Comparison of ENCODE assay signal across 22 cellular contexts in the genomic region with DNA sequence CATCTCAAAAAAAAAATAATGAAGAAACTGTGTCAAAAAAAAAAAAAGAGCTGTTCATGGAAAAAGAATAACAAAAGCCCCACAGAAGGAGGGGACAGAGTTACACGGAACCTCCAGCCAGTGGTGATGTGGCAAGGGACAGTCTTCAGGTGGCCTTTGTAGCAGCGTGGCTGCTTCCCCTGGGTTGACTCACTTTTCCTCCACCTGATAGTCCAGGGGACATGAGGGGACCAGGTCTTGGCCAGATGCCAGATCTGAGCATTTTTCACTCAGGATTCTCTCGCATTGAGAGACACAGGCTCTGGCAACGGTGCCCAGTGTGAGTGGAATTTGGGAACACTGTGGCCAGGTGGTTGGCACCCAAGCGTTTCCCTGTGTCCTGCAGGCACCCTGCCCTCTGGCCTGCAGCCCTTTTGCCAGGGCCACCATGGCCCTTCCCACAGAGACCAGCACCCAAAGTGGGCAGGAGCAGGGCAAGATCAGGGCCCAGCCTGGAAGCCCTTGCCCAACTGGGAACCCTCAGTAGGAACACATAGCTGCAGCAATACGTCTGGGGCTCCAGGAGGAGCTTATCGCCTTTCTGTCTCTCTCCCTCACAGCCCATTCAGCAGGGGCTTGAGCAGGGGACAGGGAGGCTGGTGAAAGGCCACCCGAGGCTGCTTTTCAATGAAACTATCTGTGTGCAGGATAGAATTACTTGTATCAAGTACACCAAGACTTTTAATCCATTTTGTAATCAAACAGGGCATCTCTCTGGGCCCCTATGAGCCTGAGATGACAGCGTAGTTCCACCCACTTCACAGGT.
DNase-seq lines count a peak whose midpoint lies in the region; ATAC-seq, FAIRE-seq and TF ChIP-seq lines count a peak whose summit lies in the region.
"Had no signal": no experiment of that assay in that cellular context is flagged by ENCODE, and none has a peak within 500 bp of the region (broad histone marks: within the 10 kb centered on the region; RNA-seq: fewer than 3 reads in every experiment).

No MANE protein-coding gene starts in this region.

- H3K4me2 ChIP-seq in H1 (ENCODE audit: insufficient read depth in 1 of 2, low read depth in 2 of 2, low read length in 2 of 2) (no peak overlapping the region), neural progenitor cell (no peak overlapping the region)

- H2AK5ac ChIP-seq in H1 (ENCODE audit: low read depth, low read length): no peak overlapping the region

- no peak overlapping the region for H2BK20ac ChIP-seq in H1 (ENCODE audit: low read length)

- H3K4me3 Mint-ChIP-seq in neural progenitor cell: no peak overlapping the region
- H3K4me3 Mint-ChIP-seq: CD4-positive, alpha-beta memory T cell had no signal

- TF ChIP-seq POLR2A in H1 (IDR thresholded peaks at IDR 0.05; ENCODE audit: control extremely low read depth in 1 of 2, low read depth in 2 of 2, low read length in 2 of 2): no peak

- no peak overlapping the region for H3K4ac ChIP-seq in H1 (replicated peaks; ENCODE audit: insufficient read length, low read depth, low read length)

- no peak overlapping the region for H3K14ac ChIP-seq in H1 (ENCODE audit: insufficient read length)

- no peaks in the 10 kb centered on the region for H3F3A ChIP-seq in neural progenitor cell (ENCODE audit: low read depth)

- H3K36me3 ChIP-seq in H1 (ENCODE audit: control insufficient read depth in 2 of 4, insufficient read depth in 4 of 4, low read length in 3 of 4) (no peaks in the 10 kb centered on the region), neural progenitor cell (no peaks in the 10 kb centered on the region)
- H3K36me3 ChIP-seq: BE2C, MG63, SJCRH30 had no signal

- H3K4me1 Mint-ChIP-seq in neural progenitor cell: peaks cover 20% of the 10 kb centered on the region
- H3K4me1 Mint-ChIP-seq: CD4-positive, alpha-beta memory T cell had no signal

- no peak overlapping the region for H3K9ac ChIP-seq in H1 (replicated peaks in 1 of 4; ENCODE audit: extremely low read depth in 1 of 4, low read depth in 3 of 4, low read length in 3 of 4)
- no peak overlapping the region for H3K9ac ChIP-seq in neural progenitor cell

- H3K27me3 Mint-ChIP-seq in neural progenitor cell (ENCODE audit: insufficient read depth, low read depth): peaks cover 22% of the 10 kb centered on the region

- no peak overlapping the region for H2BK120ac ChIP-seq in H1 (replicated peaks; ENCODE audit: low read depth, low read length)

- H3K4me3 ChIP-seq in H1 (ENCODE audit: extremely low read depth in 1 of 4, insufficient read depth in 2 of 4, low read depth in 3 of 4, low read length in 4 of 4) (no peak overlapping the region), neural progenitor cell (no peak overlapping the region)
- H3K4me3 ChIP-seq: MG63, SJCRH30 had no signal

- no peak for TF ChIP-seq EP300 in H1 (IDR thresholded peaks at IDR 0.05; ENCODE audit: borderline replicate concordance in 1 of 2, low read depth in 2 of 2, low read length in 2 of 2)

- CTCF ChIA-PET in H1 (lab: Charles Lee; ENCODE audit: partially characterized antibody): interaction anchor here (1.3 to 7.7 kb wide), 2 partner anchors 11 to 32 kb away, joined by 3 to 59 read pairs; no protein-coding TSS in a partner anchor

- H4K8ac ChIP-seq in H1 (ENCODE audit: extremely low read depth, insufficient read depth, low read length): no peak overlapping the region

- no peaks in the 10 kb centered on the region for H3K23me2 ChIP-seq in H1 (ENCODE audit: low read depth, low read length)

- TF ChIP-seq RAD21 in H1 (IDR thresholded peaks at IDR 0.05 in 1 of 2, conservative IDR thresholded peaks at IDR 0.05 in 1 of 2; ENCODE audit: low read depth in 2 of 2, low read length in 2 of 2): no peak

- TF ChIP-seq CTCF in GM13976 (IDR thresholded peaks at IDR 0.05; ENCODE audit: borderline replicate concordance, control extremely low read depth, extremely low read depth, insufficient read depth, missing control alignments): no peak
- TF ChIP-seq CTCF in H1 (IDR thresholded peaks at IDR 0.05; ENCODE audit: control extremely low read depth in 1 of 3, insufficient read depth in 1 of 3, low read depth in 1 of 3, low read length in 3 of 3): no peak
- no peak for TF ChIP-seq CTCF in neural progenitor cell (IDR thresholded peaks at IDR 0.05)

- H3K4me1 ChIP-seq in H1 (replicated peaks in 1 of 4; ENCODE audit: control insufficient read depth in 3 of 4, insufficient read depth in 4 of 4, low read length in 3 of 4) (peaks cover 0 to 13% (median 5%) of the 10 kb centered on the region in 4 experiments; a peak in 5 of 7 replicates), neural progenitor cell (peaks cover 9% of the 10 kb centered on the region)
- H3K4me1 ChIP-seq: BE2C had no signal

- H3K27me3 ChIP-seq in H1 (replicated peaks in 1 of 4; ENCODE audit: control insufficient read depth in 3 of 4, extremely low read depth in 1 of 4, insufficient read depth in 3 of 4, low read length in 3 of 4) (peaks cover 0 to 25% (median 18%) of the 10 kb centered on the region in 4 experiments; a peak in 6 of 7 replicates), neural progenitor cell (peaks cover 26% of the 10 kb centered on the region)
- H3K27me3 ChIP-seq: BE2C, MG63, SJCRH30 had no signal

- POLR2A ChIA-PET in H1 (lab: Charles Lee; ENCODE audit: partially characterized antibody): interaction anchor here (1.3 to 1.8 kb wide), 2 partner anchors 12 to 17 kb away, joined by 6 to 8 read pairs; no protein-coding TSS in a partner anchor

- no peak overlapping the region for H4K5ac ChIP-seq in H1 (ENCODE audit: insufficient read length, low read depth, low read length)

- H2AFZ ChIP-seq in H1 (ENCODE audit: low read length) (no peak overlapping the region), neural progenitor cell (replicated peaks) (no peak overlapping the region)

- no peak for ATAC-seq in HG02981 (IDR thresholded peaks at IDR 0.05; ENCODE audit: unreplicated experiment)
- ATAC-seq: PC-3 had no signal

- no peak overlapping the region for H2BK5ac ChIP-seq in H1 (ENCODE audit: low read depth, low read length)

- H3K9me3 Mint-ChIP-seq in neural progenitor cell: no peaks in the 10 kb centered on the region
- H3K9me3 Mint-ChIP-seq: CD4-positive, alpha-beta memory T cell had no signal

- H3K18ac ChIP-seq in H1 (ENCODE audit: extremely low read depth, low read length): no peak overlapping the region

- H2BK15ac ChIP-seq in H1 (ENCODE audit: low read length): no peak overlapping the region

- 78% methylated on average over 9 of the region's 9 CpGs; no CpG with 5 or more reads in 1 of the 2 experiments for WGBS in H1 (ENCODE audit: extremely low coverage in 1 of 2, insufficient coverage in 1 of 2, insufficient read length in 1 of 2, insufficient replicate concordance in 2 of 2, low coverage in 1 of 2, low lambda C conversion rate in 2 of 2, missing lambda C conversion rate in 1 of 2), 2 experiments

- H3K79me1 ChIP-seq in H1 (ENCODE audit: low read depth, low read length): no peaks in the 10 kb centered on the region

- H3K27ac ChIP-seq in H1 (ENCODE audit: low read depth, low read length) (no peak overlapping the region), neural progenitor cell (no peak overlapping the region)
- H3K27ac ChIP-seq: RWPE1, SJCRH30 had no signal

- H3K56ac ChIP-seq in H1 (replicated peaks; ENCODE audit: insufficient read length, low read depth, low read length): no peak overlapping the region

- peak overlapping the region; percentile 3 for H4K91ac ChIP-seq in H1 (replicated peaks; ENCODE audit: insufficient read length, low read length)

- in situ Hi-C loops in GM13976 (cut with MboI; ENCODE audit: low sequenced_read_pairs, unreplicated experiment): no loop called here
- in situ Hi-C loops in G401 (cut with HindIII; ENCODE audit: low sequenced_read_pairs): no loop called here

- H3K9me3 ChIP-seq in H1 (ENCODE audit: insufficient read depth in 2 of 2, low read depth in 1 of 2, low read length in 1 of 2): no peaks in the 10 kb centered on the region
- no peaks in the 10 kb centered on the region for H3K9me3 ChIP-seq in neural progenitor cell (ENCODE audit: low read depth)
- H3K9me3 ChIP-seq: BE2C, MG63, SJCRH30 had no signal

- no peak overlapping the region for H3K27ac Mint-ChIP-seq in neural progenitor cell

- H3K23ac ChIP-seq in H1 (ENCODE audit: insufficient read length): no peak overlapping the region

- FAIRE-seq in H1 (lab: Jason Lieb, UNC): no peak
- FAIRE-seq: D721Med, GM18507 had no signal

- H3K79me2 ChIP-seq in H1 (ENCODE audit: control insufficient read depth in 1 of 2, insufficient read depth in 2 of 2, low read length in 2 of 2) (no peaks in the 10 kb centered on the region), neural progenitor cell (ENCODE audit: low read depth) (no peaks in the 10 kb centered on the region)

- peaks cover 0 to 2% of the 10 kb centered on the region in 2 experiments for H4K20me1 ChIP-seq in H1 (replicated peaks in 1 of 2; ENCODE audit: control insufficient read depth in 1 of 2, insufficient read depth in 2 of 2, low read length in 2 of 2)
- H4K20me1 ChIP-seq in neural progenitor cell (ENCODE audit: low read depth): no peaks in the 10 kb centered on the region

- peak; percentile 6 for DNase-seq in AG08396 (ENCODE audit: low spot score)
- DNase-seq in GM13976 (ENCODE audit: low spot score): peak; percentile 19
- no peak for DNase-seq in H1 (ENCODE audit: low read depth in 1 of 2, low spot score in 2 of 2)
- DNase-seq in neural progenitor cell (ENCODE audit: low spot score): peak; percentile 36
- DNase-seq in G401 (ENCODE audit: low spot score): no peak
- no peak for DNase-seq in nucleus accumbens (lab: John Stamatoyannopoulos, UW)
- DNase-seq: BE2C; CD4-positive, alpha-beta memory T cell; DMS79; HCEC 1CT; MG63; NCI-H1092; NCI-H1694; NCI-H2107; NCI-H69; PC-3; SJCRH30; SW 1271 had no signal

- no peak overlapping the region; the same call in 1 of the 2 replicates for H2BK12ac ChIP-seq in H1 (ENCODE audit: low read depth, low read length)

- H3K36me3 Mint-ChIP-seq in neural progenitor cell: no peaks in the 10 kb centered on the region
- H3K36me3 Mint-ChIP-seq: CD4-positive, alpha-beta memory T cell had no signal

TF ChIP-seq in H1, 55 proteins besides CTCF, POLR2A, EP300 and RAD21 (continues in another document):
- TF ChIP-seq TAF1 (IDR thresholded peaks at IDR 0.05; ENCODE audit: low read depth, low read length): no peak
- no peak for TF ChIP-seq SP1 (IDR thresholded peaks at IDR 0.05; ENCODE audit: low read depth, low read length)
- no peak for TF ChIP-seq TBP (IDR thresholded peaks at IDR 0.05; ENCODE audit: low read depth, low read length)
- TF ChIP-seq CHD1 (IDR thresholded peaks at IDR 0.05; ENCODE audit: low read depth, low read length): no peak
- TF ChIP-seq ASH2L (IDR thresholded peaks at IDR 0.05; ENCODE audit: low read length): no peak
- no peak for TF ChIP-seq RBBP5 (IDR thresholded peaks at IDR 0.05; ENCODE audit: borderline replicate concordance, low read depth, low read length)
- TF ChIP-seq TEAD4 (IDR thresholded peaks at IDR 0.05; ENCODE audit: low read depth, low read length): no peak
- TF ChIP-seq TAF7 (optimal IDR thresholded peaks at IDR 0.05; ENCODE audit: borderline replicate concordance, low read depth, low read length): no peak
- no peak for TF ChIP-seq CHD2 (IDR thresholded peaks at IDR 0.05; ENCODE audit: low read length)
- no peak for TF ChIP-seq CBX8 (IDR thresholded peaks at IDR 0.05; ENCODE audit: borderline replicate concordance, low read depth, low read length)
- TF ChIP-seq HDAC2 (IDR thresholded peaks at IDR 0.05; ENCODE audit: borderline replicate concordance in 1 of 2, low read depth in 2 of 2, low read length in 2 of 2): no peak

Comparison
In these comparisons a context has a peak if more than half of its experiments do, and no peak if none do; other contexts are left out.
1. DNase-seq: peak in AG08396 (single experiment), GM13976 (single experiment) and neural progenitor cell (single experiment); none in H1 (0 of 2), G401 (single experiment) and nucleus accumbens (0 of 56).